In genomic region chr10:122349758-122350355, GRCh38 we compare ENCODE assay signal across 23 cellular contexts.
"Had no signal": no experiment of that assay in that cellular context is flagged by ENCODE, and none has a peak within 500 bp of the region (broad histone marks: within the 10 kb centered on the region; RNA-seq: fewer than 3 reads in every experiment).

No MANE protein-coding gene starts in this region.

- DNase-seq: activated CD4-positive, alpha-beta memory T cell treated with anti-CD3 and anti-CD28 coated beads, Interleukin-2, amount 10 ng/mL, durations not matched to agents 7 days and 5 days; activated CD4-positive, alpha-beta T cell treated with anti-CD3 and anti-CD28 coated beads, Interleukin-2, amount 10 ng/mL, durations not matched to agents 24 days and 14 days; activated effector memory CD4-positive, alpha-beta T cell treated with Interleukin-2 at 50 U/mL for 16 hours; activated naive CD4-positive, alpha-beta T cell treated with anti-CD3 and anti-CD28 coated beads for 36 hours; activated naive CD8-positive, alpha-beta T cell treated with anti-CD3 and anti-CD28 coated beads, Interleukin-2, amount 10 ng/mL, durations not matched to agents 7 days and 5 days; activated T-cell treated with anti-CD3 and anti-CD28 coated beads, Interleukin-2, amount 50 U/mL, for 72 hours; amniotic stem cell; colonic mucosa; dorsolateral prefrontal cortex; effector memory CD8-positive, alpha-beta T cell; glutamatergic neuron; hippocampal formation; midbrain; posterior cingulate gyrus; stimulated activated CD4-positive, alpha-beta T cell treated with anti-CD3 and anti-CD28 coated beads, Interleukin-4, amount 100 ng/mL, for 24 hours; stimulated activated naive CD4-positive, alpha-beta T cell treated with Interleukin-2 at 50 U/mL for 16 hours had no signal

- FAIRE-seq: bronchial epithelial cell, endothelial cell of umbilical vein, frontal cortex had no signal

- H3K27me3 ChIP-seq: colonic mucosa, dorsolateral prefrontal cortex, esophagus muscularis mucosa had no signal

- H3K27ac ChIP-seq: colonic mucosa, dorsolateral prefrontal cortex, esophagus muscularis mucosa, VCaP had no signal

- H3K27ac Mint-ChIP-seq: activated CD4-positive, alpha-beta memory T cell treated with anti-CD3 and anti-CD28 coated beads, Interleukin-2, amount 10 ng/mL, durations not matched to agents 7 days and 5 days; activated CD4-positive, alpha-beta T cell treated with anti-CD3 and anti-CD28 coated beads, Interleukin-2, amount 10 ng/mL, durations not matched to agents 24 days and 14 days; activated naive CD4-positive, alpha-beta T cell treated with anti-CD3 and anti-CD28 coated beads for 36 hours; activated naive CD8-positive, alpha-beta T cell treated with anti-CD3 and anti-CD28 coated beads, Interleukin-2, amount 10 ng/mL, durations not matched to agents 7 days and 5 days; activated T-cell treated with anti-CD3 and anti-CD28 coated beads, Interleukin-2, amount 50 U/mL, for 72 hours; T-helper 2 cell treated with Interferon-gamma antibody and Interleukin-4, amounts not matched to agents 5 μg/mL and 100 μg/mL, for 36 hours had no signal

- H3K9me3 Mint-ChIP-seq: activated CD4-positive, alpha-beta memory T cell treated with anti-CD3 and anti-CD28 coated beads, Interleukin-2, amount 10 ng/mL, durations not matched to agents 7 days and 5 days; activated CD4-positive, alpha-beta T cell treated with anti-CD3 and anti-CD28 coated beads, Interleukin-2, amount 10 ng/mL, durations not matched to agents 24 days and 14 days; activated naive CD8-positive, alpha-beta T cell treated with anti-CD3 and anti-CD28 coated beads, Interleukin-2, amount 10 ng/mL, durations not matched to agents 7 days and 5 days; activated T-cell treated with anti-CD3 and anti-CD28 coated beads, Interleukin-2, amount 50 U/mL, for 72 hours; effector memory CD8-positive, alpha-beta T cell; T-helper 2 cell treated with Interferon-gamma antibody and Interleukin-4, amounts not matched to agents 5 μg/mL and 100 μg/mL, for 36 hours had no signal

- H3K36me3 ChIP-seq: colonic mucosa, esophagus muscularis mucosa had no signal

- H3K4me3 Mint-ChIP-seq: activated CD4-positive, alpha-beta memory T cell treated with anti-CD3 and anti-CD28 coated beads, Interleukin-2, amount 10 ng/mL, durations not matched to agents 7 days and 5 days; activated CD4-positive, alpha-beta T cell treated with anti-CD3 and anti-CD28 coated beads, Interleukin-2, amount 10 ng/mL, durations not matched to agents 24 days and 14 days; activated naive CD4-positive, alpha-beta T cell treated with anti-CD3 and anti-CD28 coated beads for 36 hours; activated naive CD8-positive, alpha-beta T cell treated with anti-CD3 and anti-CD28 coated beads, Interleukin-2, amount 10 ng/mL, durations not matched to agents 7 days and 5 days; activated T-cell treated with anti-CD3 and anti-CD28 coated beads, Interleukin-2, amount 50 U/mL, for 72 hours; effector memory CD8-positive, alpha-beta T cell; T-helper 2 cell treated with Interferon-gamma antibody and Interleukin-4, amounts not matched to agents 5 μg/mL and 100 μg/mL, for 36 hours had no signal

- H3K4me3 ChIP-seq: colonic mucosa, dorsolateral prefrontal cortex, esophagus muscularis mucosa had no signal

- H3K4me1 Mint-ChIP-seq: activated CD4-positive, alpha-beta memory T cell treated with anti-CD3 and anti-CD28 coated beads, Interleukin-2, amount 10 ng/mL, durations not matched to agents 7 days and 5 days; activated CD4-positive, alpha-beta T cell treated with anti-CD3 and anti-CD28 coated beads, Interleukin-2, amount 10 ng/mL, durations not matched to agents 24 days and 14 days; activated naive CD8-positive, alpha-beta T cell treated with anti-CD3 and anti-CD28 coated beads, Interleukin-2, amount 10 ng/mL, durations not matched to agents 7 days and 5 days had no signal

- ATAC-seq: activated CD4-positive, CD25-positive, alpha-beta regulatory T cell treated with anti-CD3 and anti-CD28 coated beads, Interleukin-2, amount 50 U/mL, for 24 hours; activated T-cell treated with anti-CD3 and anti-CD28 coated beads, Interleukin-2, amount 50 U/mL, for 72 hours; effector memory CD8-positive, alpha-beta T cell had no signal

- H3K36me3 Mint-ChIP-seq: activated naive CD8-positive, alpha-beta T cell treated with anti-CD3 and anti-CD28 coated beads, Interleukin-2, amount 10 ng/mL, durations not matched to agents 7 days and 5 days had no signal

- H3K9me3 ChIP-seq: colonic mucosa, esophagus muscularis mucosa had no signal
